In the genomic region with DNA sequence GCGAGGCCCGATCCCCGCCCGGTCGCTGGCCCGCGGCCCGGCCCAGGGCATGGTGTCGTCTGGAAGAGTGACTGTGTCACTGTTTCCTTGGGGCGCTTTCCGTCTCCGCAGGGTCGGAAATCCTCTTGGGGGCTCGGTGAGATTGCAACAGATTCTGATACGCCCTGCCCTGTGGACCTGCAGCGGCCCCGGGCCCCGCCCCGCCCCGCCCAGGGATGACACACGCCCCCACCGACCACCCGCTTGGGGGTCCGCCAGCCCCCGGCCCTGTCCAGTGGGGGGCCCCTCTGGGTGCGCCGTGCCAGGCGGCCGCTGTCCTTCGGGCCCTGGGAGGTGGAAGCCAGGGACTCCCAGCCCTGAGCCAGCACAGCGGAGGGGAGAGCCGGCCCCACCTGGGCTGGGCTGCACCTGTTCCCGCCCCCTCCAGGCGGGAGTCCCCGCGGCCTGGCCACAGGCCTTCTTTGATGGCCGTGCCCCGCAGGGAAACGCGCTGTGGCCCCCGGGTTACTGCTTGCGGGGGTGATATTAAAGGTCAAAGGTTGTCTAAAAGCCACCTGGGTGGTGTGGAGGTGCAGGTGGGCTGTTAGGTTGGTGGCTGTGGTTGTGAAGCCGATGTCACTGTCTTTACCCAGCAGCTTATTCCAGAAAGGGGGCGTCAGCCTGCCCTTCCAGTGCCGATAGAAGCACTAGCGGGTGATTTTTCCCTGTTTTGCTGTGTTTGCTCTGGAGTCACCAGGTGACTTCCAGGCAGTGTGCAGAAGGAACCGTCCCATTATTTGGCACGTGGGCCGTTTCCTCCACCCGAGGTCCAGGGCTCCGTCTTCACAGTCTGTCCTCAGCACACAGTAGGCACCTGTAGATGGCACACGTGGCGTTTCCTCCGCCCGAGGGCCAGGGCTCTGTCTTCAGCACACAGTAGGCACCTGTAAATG, we compare ENCODE assay signal across 2 cellular contexts.
TF ChIP-seq lines count a peak whose summit lies in the region.

No MANE protein-coding gene starts in this region.

TF ChIP-seq in SK-N-SH, 30 proteins besides CTCF, POLR2A, EP300 and RAD21 (continued from another document):
- TF ChIP-seq, protein P1, sequence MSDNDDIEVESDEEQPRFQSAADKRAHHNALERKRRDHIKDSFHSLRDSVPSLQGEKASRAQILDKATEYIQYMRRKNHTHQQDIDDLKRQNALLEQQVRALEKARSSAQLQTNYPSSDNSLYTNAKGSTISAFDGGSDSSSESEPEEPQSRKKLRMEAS (IDR thresholded peaks at IDR 0.05; ENCODE audit: low read depth), result no peak
- TF ChIP-seq RFX5 (IDR thresholded peaks at IDR 0.05; ENCODE audit: low read length) (no peak), NRF1 (IDR thresholded peaks at IDR 0.05; ENCODE audit: low read depth, low read length) (no peak), MXI1 (IDR thresholded peaks at IDR 0.05; ENCODE audit: low read depth, low read length) (no peak), YY1 (IDR thresholded peaks at IDR 0.05; ENCODE audit: low read depth) (no peak), CHD2 (IDR thresholded peaks at IDR 0.05; ENCODE audit: low read length, partially characterized antibody) (no peak), POLR2AphosphoS5 (IDR thresholded peaks at IDR 0.05; ENCODE audit: low read depth, low read length) (no peak)
- TF ChIP-seq, protein P2, sequence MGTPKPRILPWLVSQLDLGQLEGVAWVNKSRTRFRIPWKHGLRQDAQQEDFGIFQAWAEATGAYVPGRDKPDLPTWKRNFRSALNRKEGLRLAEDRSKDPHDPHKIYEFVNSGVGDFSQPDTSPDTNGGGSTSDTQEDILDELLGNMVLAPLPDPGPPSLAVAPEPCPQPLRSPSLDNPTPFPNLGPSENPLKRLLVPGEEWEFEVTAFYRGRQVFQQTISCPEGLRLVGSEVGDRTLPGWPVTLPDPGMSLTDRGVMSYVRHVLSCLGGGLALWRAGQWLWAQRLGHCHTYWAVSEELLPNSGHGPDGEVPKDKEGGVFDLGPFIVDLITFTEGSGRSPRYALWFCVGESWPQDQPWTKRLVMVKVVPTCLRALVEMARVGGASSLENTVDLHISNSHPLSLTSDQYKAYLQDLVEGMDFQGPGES (IDR thresholded peaks at IDR 0.05; ENCODE audit: low read depth, low read length), result no peak
- TF ChIP-seq, protein P3, sequence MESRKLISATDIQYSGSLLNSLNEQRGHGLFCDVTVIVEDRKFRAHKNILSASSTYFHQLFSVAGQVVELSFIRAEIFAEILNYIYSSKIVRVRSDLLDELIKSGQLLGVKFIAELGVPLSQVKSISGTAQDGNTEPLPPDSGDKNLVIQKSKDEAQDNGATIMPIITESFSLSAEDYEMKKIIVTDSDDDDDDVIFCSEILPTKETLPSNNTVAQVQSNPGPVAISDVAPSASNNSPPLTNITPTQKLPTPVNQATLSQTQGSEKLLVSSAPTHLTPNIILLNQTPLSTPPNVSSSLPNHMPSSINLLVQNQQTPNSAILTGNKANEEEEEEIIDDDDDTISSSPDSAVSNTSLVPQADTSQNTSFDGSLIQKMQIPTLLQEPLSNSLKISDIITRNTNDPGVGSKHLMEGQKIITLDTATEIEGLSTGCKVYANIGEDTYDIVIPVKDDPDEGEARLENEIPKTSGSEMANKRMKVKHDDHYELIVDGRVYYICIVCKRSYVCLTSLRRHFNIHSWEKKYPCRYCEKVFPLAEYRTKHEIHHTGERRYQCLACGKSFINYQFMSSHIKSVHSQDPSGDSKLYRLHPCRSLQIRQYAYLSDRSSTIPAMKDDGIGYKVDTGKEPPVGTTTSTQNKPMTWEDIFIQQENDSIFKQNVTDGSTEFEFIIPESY (IDR thresholded peaks at IDR 0.05; ENCODE audit: borderline replicate concordance, low read depth), result no peak
TF ChIP-seq in SK-N-SH: peak in this region for 0.

TF ChIP-seq in SK-N-SH treated with all-trans-retinoic acid at 6 μM for 48 hours, 23 proteins besides CTCF, POLR2A, EP300 and RAD21 (continued from another document):
- TF ChIP-seq, protein P4, sequence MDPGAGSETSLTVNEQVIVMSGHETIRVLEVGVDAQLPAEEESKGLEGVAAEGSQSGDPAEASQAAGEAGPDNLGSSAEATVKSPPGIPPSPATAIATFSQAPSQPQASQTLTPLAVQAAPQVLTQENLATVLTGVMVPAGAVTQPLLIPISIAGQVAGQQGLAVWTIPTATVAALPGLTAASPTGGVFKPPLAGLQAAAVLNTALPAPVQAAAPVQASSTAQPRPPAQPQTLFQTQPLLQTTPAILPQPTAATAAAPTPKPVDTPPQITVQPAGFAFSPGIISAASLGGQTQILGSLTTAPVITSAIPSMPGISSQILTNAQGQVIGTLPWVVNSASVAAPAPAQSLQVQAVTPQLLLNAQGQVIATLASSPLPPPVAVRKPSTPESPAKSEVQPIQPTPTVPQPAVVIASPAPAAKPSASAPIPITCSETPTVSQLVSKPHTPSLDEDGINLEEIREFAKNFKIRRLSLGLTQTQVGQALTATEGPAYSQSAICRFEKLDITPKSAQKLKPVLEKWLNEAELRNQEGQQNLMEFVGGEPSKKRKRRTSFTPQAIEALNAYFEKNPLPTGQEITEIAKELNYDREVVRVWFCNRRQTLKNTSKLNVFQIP (CRISPR knock-in tag; IDR thresholded peaks at IDR 0.05; ENCODE audit: borderline replicate concordance, low read depth), result no peak
- no peak for TF ChIP-seq ZC3H10 (CRISPR knock-in tag; IDR thresholded peaks at IDR 0.05)
